Comparison of ENCODE assay signal across 8 cellular contexts in genomic region chr15:74842581-74843444, GRCh38. TPM values are rescaled to one million over a fixed set of nuclear protein-coding genes. Genes with fewer than 3 reads are reported as not detected.
A peak's percentile ranks its signal among the peaks of the same experiment; 100 is the strongest.
DNase-seq lines count a peak whose midpoint lies in the region; ATAC-seq and TF ChIP-seq lines count a peak whose summit lies in the region.

Gene ULK3 (minus strand): TSS chr15:74843156. CDS start chr15:74843105, 51 bp downstream.

- DNase-seq in DMS114 treated with DMSO at 0.1 percent for 48 hours (lab: John Stamatoyannopoulos, UW; ENCODE audit: unreplicated experiment) = peak; percentile 77
- DNase-seq in OCI-M1 (lab: John Stamatoyannopoulos, UW) = peak; percentile 95
- peak; percentile 87 for DNase-seq in activated T-cell treated with anti-CD3 and anti-CD28 coated beads for 4 hours
- peak; percentile 90 for DNase-seq in epithelial cell of esophagus (ENCODE audit: low read depth)
- peak; percentile 77 to 80 for DNase-seq in stimulated activated CD8-positive, alpha-beta memory T cell treated with anti-CD3 and anti-CD28 coated beads, Interleukin-4, amount 100 ng/mL, for 1 hour (ENCODE audit: low read depth in 2 of 2, low spot score in 1 of 2)

- peak; percentile 22 for TF ChIP-seq CTCF in epithelial cell of esophagus (IDR thresholded peaks at IDR 0.05; ENCODE audit: insufficient read depth, low read depth, low read length, missing control alignments)

- peaks cover 47% of the 10 kb centered on the region for H3K4me1 ChIP-seq in mononuclear cell (ENCODE audit: insufficient read depth, low read length)

- no peaks in the 10 kb centered on the region for H3K9me3 ChIP-seq in mononuclear cell (ENCODE audit: low read depth, low read length)

- H3K4me3 ChIP-seq in epithelial cell of esophagus (ENCODE audit: low read length) = peak within 1 kb of the TSS; percentile 81
- H3K4me3 ChIP-seq in mononuclear cell (ENCODE audit: low read length) = peak within 1 kb of the TSS; percentile 77

- peak; percentile 23; the same call in 1 of the 2 replicates for TF ChIP-seq RAD21 in Ishikawa (IDR thresholded peaks at IDR 0.05; ENCODE audit: low read depth)

- 0 out of 2 replicates have a peak, but pooled peaks have one; percentile 7 for TF ChIP-seq EP300 in Ishikawa (IDR thresholded peaks at IDR 0.05; ENCODE audit: borderline replicate concordance)

- ATAC-seq in GM21576 (IDR thresholded peaks at IDR 0.05; ENCODE audit: unreplicated experiment) = peak; percentile 75

- H3K27me3 ChIP-seq in mononuclear cell (ENCODE audit: insufficient read depth, low read length) = no peaks in the 10 kb centered on the region

TF ChIP-seq in Ishikawa, 13 proteins besides CTCF, POLR2A, EP300 and RAD21:
- TF ChIP-seq, protein P1, sequence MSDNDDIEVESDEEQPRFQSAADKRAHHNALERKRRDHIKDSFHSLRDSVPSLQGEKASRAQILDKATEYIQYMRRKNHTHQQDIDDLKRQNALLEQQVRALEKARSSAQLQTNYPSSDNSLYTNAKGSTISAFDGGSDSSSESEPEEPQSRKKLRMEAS (IDR thresholded peaks at IDR 0.05) = peak; percentile 96
- TF ChIP-seq EGR1 (IDR thresholded peaks at IDR 0.05) (peak; percentile 74; the same call in 1 of the 2 replicates), CREB1 (IDR thresholded peaks at IDR 0.05; ENCODE audit: low read depth) (no peak), YY1 (IDR thresholded peaks at IDR 0.05; ENCODE audit: low read depth) (no peak), CEBPB (IDR thresholded peaks at IDR 0.05) (no peak), ZBTB7A (IDR thresholded peaks at IDR 0.05; ENCODE audit: low read depth) (peak; percentile 60), TCF12 (IDR thresholded peaks at IDR 0.05; ENCODE audit: low read depth) (peak; percentile 69), NFIC (IDR thresholded peaks at IDR 0.05) (peak; percentile 82), FOXM1 (IDR thresholded peaks at IDR 0.05; ENCODE audit: borderline replicate concordance, low read depth) (no peak), TAF1 (IDR thresholded peaks at IDR 0.05; ENCODE audit: low read depth) (peak; percentile 67), TEAD4 (IDR thresholded peaks at IDR 0.05) (no peak)
- TF ChIP-seq, protein P2, sequence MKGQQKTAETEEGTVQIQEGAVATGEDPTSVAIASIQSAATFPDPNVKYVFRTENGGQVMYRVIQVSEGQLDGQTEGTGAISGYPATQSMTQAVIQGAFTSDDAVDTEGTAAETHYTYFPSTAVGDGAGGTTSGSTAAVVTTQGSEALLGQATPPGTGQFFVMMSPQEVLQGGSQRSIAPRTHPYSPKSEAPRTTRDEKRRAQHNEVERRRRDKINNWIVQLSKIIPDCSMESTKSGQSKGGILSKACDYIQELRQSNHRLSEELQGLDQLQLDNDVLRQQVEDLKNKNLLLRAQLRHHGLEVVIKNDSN (IDR thresholded peaks at IDR 0.05) = peak; percentile 89
- TF ChIP-seq, protein P3, sequence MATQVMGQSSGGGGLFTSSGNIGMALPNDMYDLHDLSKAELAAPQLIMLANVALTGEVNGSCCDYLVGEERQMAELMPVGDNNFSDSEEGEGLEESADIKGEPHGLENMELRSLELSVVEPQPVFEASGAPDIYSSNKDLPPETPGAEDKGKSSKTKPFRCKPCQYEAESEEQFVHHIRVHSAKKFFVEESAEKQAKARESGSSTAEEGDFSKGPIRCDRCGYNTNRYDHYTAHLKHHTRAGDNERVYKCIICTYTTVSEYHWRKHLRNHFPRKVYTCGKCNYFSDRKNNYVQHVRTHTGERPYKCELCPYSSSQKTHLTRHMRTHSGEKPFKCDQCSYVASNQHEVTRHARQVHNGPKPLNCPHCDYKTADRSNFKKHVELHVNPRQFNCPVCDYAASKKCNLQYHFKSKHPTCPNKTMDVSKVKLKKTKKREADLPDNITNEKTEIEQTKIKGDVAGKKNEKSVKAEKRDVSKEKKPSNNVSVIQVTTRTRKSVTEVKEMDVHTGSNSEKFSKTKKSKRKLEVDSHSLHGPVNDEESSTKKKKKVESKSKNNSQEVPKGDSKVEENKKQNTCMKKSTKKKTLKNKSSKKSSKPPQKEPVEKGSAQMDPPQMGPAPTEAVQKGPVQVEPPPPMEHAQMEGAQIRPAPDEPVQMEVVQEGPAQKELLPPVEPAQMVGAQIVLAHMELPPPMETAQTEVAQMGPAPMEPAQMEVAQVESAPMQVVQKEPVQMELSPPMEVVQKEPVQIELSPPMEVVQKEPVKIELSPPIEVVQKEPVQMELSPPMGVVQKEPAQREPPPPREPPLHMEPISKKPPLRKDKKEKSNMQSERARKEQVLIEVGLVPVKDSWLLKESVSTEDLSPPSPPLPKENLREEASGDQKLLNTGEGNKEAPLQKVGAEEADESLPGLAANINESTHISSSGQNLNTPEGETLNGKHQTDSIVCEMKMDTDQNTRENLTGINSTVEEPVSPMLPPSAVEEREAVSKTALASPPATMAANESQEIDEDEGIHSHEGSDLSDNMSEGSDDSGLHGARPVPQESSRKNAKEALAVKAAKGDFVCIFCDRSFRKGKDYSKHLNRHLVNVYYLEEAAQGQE (IDR thresholded peaks at IDR 0.05; ENCODE audit: low read depth) = peak; percentile 7; the same call in 1 of the 2 replicates
TF ChIP-seq in Ishikawa: peak in this region for 8.

RNA-seq across cellular contexts. Expression of gene ULK3, which starts in this region (rescaled TPM):
- total RNA-seq in mononuclear cell = 25.6 TPM

Comparison
In these comparisons a context has a peak if more than half of its experiments do, and no peak if none do; other contexts are left out.
1. Peak in every context shown above with its lines: DNase-seq, ATAC-seq and H3K4me3 ChIP-seq.